Comparison of ENCODE assay signal across 8 cellular contexts in the genomic region with DNA sequence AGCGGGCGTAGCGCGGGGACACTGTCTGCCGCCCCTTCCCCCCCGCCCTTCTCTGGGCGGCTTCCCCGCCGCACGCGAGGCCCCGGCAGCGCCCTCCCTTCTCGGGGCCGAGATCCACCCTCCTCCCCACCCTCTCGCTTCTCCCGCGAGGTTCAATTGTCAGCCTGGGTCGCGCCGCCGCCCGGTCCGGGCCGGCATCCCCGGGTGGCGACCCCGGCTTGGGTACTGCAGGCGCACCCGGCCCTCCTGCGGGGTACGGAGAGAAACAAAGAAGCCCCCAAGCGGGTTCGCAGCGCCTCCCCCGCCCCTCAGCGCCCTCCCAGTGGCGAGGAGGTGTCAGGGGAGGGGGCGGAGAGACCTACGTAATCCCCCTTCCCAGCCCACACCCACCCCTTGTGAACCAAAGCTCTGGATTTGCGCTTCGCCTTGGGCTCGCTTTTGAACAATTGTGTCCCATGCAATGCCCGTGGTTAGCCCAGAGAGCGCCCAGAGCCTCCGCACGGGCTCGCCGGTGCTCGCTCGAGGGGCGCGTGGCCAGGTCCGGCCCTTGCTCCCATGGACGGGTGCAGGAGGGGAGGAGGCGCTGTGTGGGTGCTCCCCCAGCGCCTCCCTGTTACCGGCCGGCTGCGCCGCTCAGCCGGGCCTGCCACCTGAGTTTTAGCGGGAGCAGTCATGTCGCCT. TPM values are rescaled to one million over a fixed set of nuclear protein-coding genes. Genes with fewer than 3 reads are reported as not detected.
DNase-seq lines count a peak whose midpoint lies in the region; ATAC-seq and TF ChIP-seq lines count a peak whose summit lies in the region.

No MANE protein-coding gene starts in this region.

- ATAC-seq in HG02970 (IDR thresholded peaks at IDR 0.05; ENCODE audit: low FRiP score, unreplicated experiment) (no peak), GM21390 (IDR thresholded peaks at IDR 0.05; ENCODE audit: unreplicated experiment) (no peak), HG02759 (IDR thresholded peaks at IDR 0.05; ENCODE audit: unreplicated experiment) (no peak), GM21360 (IDR thresholded peaks at IDR 0.05; ENCODE audit: unreplicated experiment) (no peak)

- H3K4me3 ChIP-seq in AG04449 (ENCODE audit: low read depth, low read length), result peak overlapping the region; percentile 48

- DNase-seq in AG04449 (ENCODE audit: low read depth, low spot score), result no peak
- DNase-seq in HuH-7.5 (ENCODE audit: low spot score), result peak; percentile 27
- DNase-seq in dermis blood vessel endothelial cell, result peak; percentile 28
- DNase-seq in mucosa of gallbladder (ENCODE audit: low spot score), result peak; percentile 20

- POLR2A ChIA-PET in AG04449 (lab: Yijun Ruan, JAX), result interaction anchor here (0.6 to 1.1 kb wide), 2 partner anchors 26 to 166 kb away, joined by 3 read pairs; no protein-coding TSS in a partner anchor

- no peak for TF ChIP-seq CTCF in AG04449 (IDR thresholded peaks at IDR 0.05; ENCODE audit: insufficient read depth, low read length, missing control alignments)

- CTCF ChIA-PET in AG04449 (lab: Yijun Ruan, JAX), result no interaction called here

RNA-seq across cellular contexts. Expression of gene HECW1, which starts 0.6 kb away (rescaled TPM):
- total RNA-seq in dermis blood vessel endothelial cell (not detected in 2 replicates), mucosa of gallbladder (3.8 TPM)
